ENCODE assay signal across 17 cellular contexts in the genomic region with DNA sequence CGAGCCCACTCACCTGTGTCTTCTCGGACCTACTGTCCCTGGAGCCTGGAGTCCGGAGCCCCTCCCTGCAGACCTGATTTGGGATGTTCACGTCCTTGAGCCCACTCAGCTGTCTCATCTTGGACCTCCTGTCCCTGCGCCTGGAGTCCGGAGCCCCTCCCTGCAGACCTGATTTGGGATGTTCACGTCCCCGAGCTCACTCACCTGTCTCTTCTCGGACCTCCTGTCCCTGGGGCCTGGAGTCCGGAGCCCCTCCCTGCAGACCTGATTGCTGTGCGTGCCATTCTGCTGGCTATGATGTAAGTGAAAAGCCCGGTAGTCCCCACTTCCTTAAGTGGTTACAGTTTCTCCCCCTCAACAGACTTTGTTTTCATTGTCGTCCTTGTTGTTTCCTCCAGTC.
DNase-seq lines count a peak whose midpoint lies in the region; ATAC-seq and TF ChIP-seq lines count a peak whose summit lies in the region.
"Had no signal": no experiment of that assay in that cellular context is flagged by ENCODE, and none has a peak within 500 bp of the region (broad histone marks: within the 10 kb centered on the region; RNA-seq: fewer than 3 reads in every experiment).

No MANE protein-coding gene starts in this region.

- peak; percentile 2 for DNase-seq in left ventricle myocardium inferior
- DNase-seq in right atrium auricular region (ENCODE audit: low spot score), result no peak
- peak; percentile 14 for DNase-seq in ecto neural progenitor cell (ENCODE audit: low spot score)
- peak; percentile 26 for DNase-seq in sciatic nerve (ENCODE audit: low spot score)
- no peak for DNase-seq in activated CD4-positive, alpha-beta T cell treated with anti-CD3 and anti-CD28 coated beads, Interleukin-2, amount 10 ng/mL, durations not matched to agents 7 days and 5 days
- no peak for DNase-seq in substantia nigra (lab: John Stamatoyannopoulos, UW)
- no peak for DNase-seq in posterior vena cava (ENCODE audit: low spot score)
- DNase-seq: ACHN, C1 segment of cervical spinal cord, GM23248, KG1, NCI-H1105 treated with DMSO at 0.1 percent for 48 hours, NCI-H1694, NCI-H2107, NCI-H226, NCI-H524, SIG-M5 had no signal

- intact Hi-C loops in left ventricle myocardium inferior (cut with micrococcal nuclease), result no loop called here
- intact Hi-C loops in sciatic nerve (cut with DNase I), result no loop called here
- intact Hi-C loops in posterior vena cava (cut with DNase I), result no loop called here

- H3K27me3 ChIP-seq in left ventricle myocardium inferior (ENCODE audit: low read depth), result peaks cover 39% of the 10 kb centered on the region
- no peaks in the 10 kb centered on the region for H3K27me3 ChIP-seq in right atrium auricular region

- peaks cover 4% of the 10 kb centered on the region for H3K9me3 Mint-ChIP-seq in activated CD4-positive, alpha-beta T cell treated with anti-CD3 and anti-CD28 coated beads, Interleukin-2, amount 10 ng/mL, durations not matched to agents 7 days and 5 days

- ATAC-seq in sciatic nerve, result no peak

- CTCF ChIA-PET in activated CD4-positive, alpha-beta T cell treated with anti-CD3 and anti-CD28 coated beads, Interleukin-2, amount 10 ng/mL, durations not matched to agents 7 days and 5 days (lab: Charles Lee), result no interaction called here

- H3K36me3 ChIP-seq in left ventricle myocardium inferior, result no peaks in the 10 kb centered on the region
- no peaks in the 10 kb centered on the region for H3K36me3 ChIP-seq in right atrium auricular region

- H3K4me3 Mint-ChIP-seq in activated CD4-positive, alpha-beta T cell treated with anti-CD3 and anti-CD28 coated beads, Interleukin-2, amount 10 ng/mL, durations not matched to agents 7 days and 5 days, result no peak overlapping the region

- peaks cover 12% of the 10 kb centered on the region for H3K9me3 ChIP-seq in left ventricle myocardium inferior (replicated peaks)
- H3K9me3 ChIP-seq in right atrium auricular region, result no peaks in the 10 kb centered on the region

- H3K4me3 ChIP-seq in left ventricle myocardium inferior, result no peak overlapping the region
- H3K4me3 ChIP-seq in right atrium auricular region, result no peak overlapping the region
- H3K4me3 ChIP-seq: GM23248 had no signal

- peaks cover 4% of the 10 kb centered on the region for H3K27me3 Mint-ChIP-seq in activated CD4-positive, alpha-beta T cell treated with anti-CD3 and anti-CD28 coated beads, Interleukin-2, amount 10 ng/mL, durations not matched to agents 7 days and 5 days

- POLR2A ChIA-PET in activated CD4-positive, alpha-beta T cell treated with anti-CD3 and anti-CD28 coated beads, Interleukin-2, amount 10 ng/mL, durations not matched to agents 7 days and 5 days (lab: Charles Lee), result no interaction called here

- H3K27ac ChIP-seq in left ventricle myocardium inferior (replicated peaks) (no peak overlapping the region), right atrium auricular region (no peak overlapping the region), substantia nigra (ENCODE audit: low read depth, low read length, poor library complexity, severe bottlenecking) (no peak overlapping the region)
- H3K27ac ChIP-seq: GM23248 had no signal

- TF ChIP-seq CTCF in left ventricle myocardium inferior (IDR thresholded peaks at IDR 0.05; ENCODE audit: borderline replicate concordance) (no peak), right atrium auricular region (IDR thresholded peaks at IDR 0.05) (no peak)

- H3K4me1 Mint-ChIP-seq in activated CD4-positive, alpha-beta T cell treated with anti-CD3 and anti-CD28 coated beads, Interleukin-2, amount 10 ng/mL, durations not matched to agents 7 days and 5 days, result no peaks in the 10 kb centered on the region

- H3K27ac Mint-ChIP-seq in activated CD4-positive, alpha-beta T cell treated with anti-CD3 and anti-CD28 coated beads, Interleukin-2, amount 10 ng/mL, durations not matched to agents 7 days and 5 days, result no peak overlapping the region

- no peaks in the 10 kb centered on the region for H3K36me3 Mint-ChIP-seq in activated CD4-positive, alpha-beta T cell treated with anti-CD3 and anti-CD28 coated beads, Interleukin-2, amount 10 ng/mL, durations not matched to agents 7 days and 5 days (ENCODE audit: low read depth)

- no peaks in the 10 kb centered on the region for H3K4me1 ChIP-seq in left ventricle myocardium inferior
- no peaks in the 10 kb centered on the region for H3K4me1 ChIP-seq in right atrium auricular region

Comparison
In these comparisons a context has a peak if more than half of its experiments do, and no peak if none do; other contexts are left out.
1. DNase-seq: peak in left ventricle myocardium inferior (single experiment), ecto neural progenitor cell (single experiment) and sciatic nerve (single experiment); none in right atrium auricular region (single experiment), activated CD4-positive, alpha-beta T cell treated with anti-CD3 and anti-CD28 coated beads, Interleukin-2, amount 10 ng/mL, durations not matched to agents 7 days and 5 days (single experiment), substantia nigra (0 of 49) and posterior vena cava (single experiment).